ENCODE assay signal across 9 cellular contexts in the genomic region with DNA sequence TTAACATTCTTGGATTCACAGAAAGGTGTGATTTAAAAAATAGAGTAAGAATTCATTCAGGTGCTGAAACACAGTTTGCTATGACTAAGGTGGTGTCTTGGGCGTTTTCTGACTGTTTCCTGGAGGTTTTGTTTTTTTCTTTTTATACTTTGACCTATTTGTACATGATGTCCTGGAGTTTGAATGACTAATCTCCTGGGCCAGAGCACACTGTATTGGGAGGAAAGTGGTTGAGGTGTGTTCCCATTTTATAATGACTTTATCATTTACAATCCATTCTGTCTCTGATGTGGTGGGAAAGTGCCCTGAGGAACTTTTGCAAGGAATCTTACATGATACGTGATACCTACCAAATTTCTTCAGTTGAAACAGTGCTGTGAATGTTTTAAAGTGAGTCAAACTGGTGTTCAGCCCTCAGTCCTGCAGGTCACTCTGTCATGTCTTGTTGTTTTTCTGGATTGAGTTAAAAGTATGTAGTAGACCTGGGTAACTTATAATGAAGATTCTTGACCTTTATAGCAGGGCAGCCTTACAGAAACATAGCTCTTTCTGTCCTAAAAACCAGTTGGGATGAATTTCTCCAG.
DNase-seq lines count a peak whose midpoint lies in the region; ATAC-seq and TF ChIP-seq lines count a peak whose summit lies in the region.
"Had no signal": no experiment of that assay in that cellular context is flagged by ENCODE, and none has a peak within 500 bp of the region (broad histone marks: within the 10 kb centered on the region; RNA-seq: fewer than 3 reads in every experiment).

No MANE protein-coding gene starts in this region.

- H3K36me3 ChIP-seq in ACC112 (ENCODE audit: insufficient read depth, low read length) (no peaks in the 10 kb centered on the region), Peyer's patch (peaks cover 0 to 20% (median 0%) of the 10 kb centered on the region in 3 donors), mucosa of rectum (ENCODE audit: control insufficient read depth in 2 of 2, insufficient read depth in 2 of 2, low read length in 2 of 2) (peaks cover 14 to 15% of the 10 kb centered on the region in 2 donors)

- H3K4me3 ChIP-seq in ACC112 (ENCODE audit: low read depth, low read length) (peak overlapping the region; percentile 25; the same call in 1 of the 2 replicates), Peyer's patch (peak overlapping the region in 1 of 4 donors; percentile 34), coronary artery (no peak overlapping the region), mucosa of rectum (ENCODE audit: low read length in 2 of 2) (peak overlapping the region in 1 of 2 donors; percentile 17)

- H3K27ac ChIP-seq in ACC112 (ENCODE audit: low read depth, low read length), result peak overlapping the region; percentile 96
- peak overlapping the region; percentile 8 to 91 (median 61) for H3K27ac ChIP-seq in Peyer's patch
- H3K27ac ChIP-seq in coronary artery, result peak overlapping the region; percentile 27 to 69
- H3K27ac ChIP-seq in mucosa of rectum (ENCODE audit: low read depth in 2 of 2, low read length in 2 of 2), result peak overlapping the region; percentile 60 to 90

- peaks cover 15% of the 10 kb centered on the region for H3K4me1 ChIP-seq in ACC112 (ENCODE audit: control insufficient read depth, insufficient read depth, low read length, unreplicated experiment)
- H3K4me1 ChIP-seq in Peyer's patch, result peaks cover 0 to 30% (median 3%) of the 10 kb centered on the region in 4 donors
- H3K4me1 ChIP-seq in mucosa of rectum (ENCODE audit: control insufficient read depth in 2 of 2, insufficient read depth in 2 of 2, low read length in 2 of 2), result peaks cover 0 to 18% of the 10 kb centered on the region in 2 donors

- no peaks in the 10 kb centered on the region for H3K27me3 ChIP-seq in ACC112 (ENCODE audit: insufficient read depth, low read length)
- H3K27me3 ChIP-seq in Peyer's patch, result no peaks in the 10 kb centered on the region
- no peaks in the 10 kb centered on the region for H3K27me3 ChIP-seq in mucosa of rectum (ENCODE audit: control insufficient read depth in 2 of 2, insufficient read depth in 2 of 2, low read length in 2 of 2)

- no peak for TF ChIP-seq POLR2A in Peyer's patch (IDR thresholded peaks at IDR 0.05)

- TF ChIP-seq CTCF in Peyer's patch (IDR thresholded peaks at IDR 0.05) (no peak), coronary artery (IDR thresholded peaks at IDR 0.05) (no peak)

- peak overlapping the region in 1 of 2 donors; percentile 12 for H3K9ac ChIP-seq in mucosa of rectum (ENCODE audit: low read depth in 1 of 2, low read length in 2 of 2)

- peaks cover 9% of the 10 kb centered on the region for H3K79me2 ChIP-seq in ACC112 (ENCODE audit: control insufficient read depth, insufficient read depth, low read length, unreplicated experiment)

- DNase-seq in Peyer's patch (no peak), coronary artery (ENCODE audit: low spot score) (no peak), activated gamma-delta T cell treated with Interleukin-2 at 50 U/mL for 16 hours (no peak), NCI-H146 treated with DMSO at 0.1 percent for 48 hours (lab: John Stamatoyannopoulos, UW; ENCODE audit: unreplicated experiment) (no peak)
- DNase-seq: effector CD4-positive, alpha-beta T cell had no signal

- ATAC-seq in HG02588 (IDR thresholded peaks at IDR 0.05; ENCODE audit: unreplicated experiment) (no peak), HG03196 (IDR thresholded peaks at IDR 0.05; ENCODE audit: unreplicated experiment) (no peak)

- H3K9me3 ChIP-seq in Peyer's patch, result no peaks in the 10 kb centered on the region
- H3K9me3 ChIP-seq in mucosa of rectum (ENCODE audit: control insufficient read depth in 2 of 2, low read length in 2 of 2), result no peaks in the 10 kb centered on the region

- H2AFZ ChIP-seq in ACC112 (ENCODE audit: low read length, unreplicated experiment), result no peak overlapping the region
